9 cellular contexts compared by ENCODE assay signal in the genomic region with DNA sequence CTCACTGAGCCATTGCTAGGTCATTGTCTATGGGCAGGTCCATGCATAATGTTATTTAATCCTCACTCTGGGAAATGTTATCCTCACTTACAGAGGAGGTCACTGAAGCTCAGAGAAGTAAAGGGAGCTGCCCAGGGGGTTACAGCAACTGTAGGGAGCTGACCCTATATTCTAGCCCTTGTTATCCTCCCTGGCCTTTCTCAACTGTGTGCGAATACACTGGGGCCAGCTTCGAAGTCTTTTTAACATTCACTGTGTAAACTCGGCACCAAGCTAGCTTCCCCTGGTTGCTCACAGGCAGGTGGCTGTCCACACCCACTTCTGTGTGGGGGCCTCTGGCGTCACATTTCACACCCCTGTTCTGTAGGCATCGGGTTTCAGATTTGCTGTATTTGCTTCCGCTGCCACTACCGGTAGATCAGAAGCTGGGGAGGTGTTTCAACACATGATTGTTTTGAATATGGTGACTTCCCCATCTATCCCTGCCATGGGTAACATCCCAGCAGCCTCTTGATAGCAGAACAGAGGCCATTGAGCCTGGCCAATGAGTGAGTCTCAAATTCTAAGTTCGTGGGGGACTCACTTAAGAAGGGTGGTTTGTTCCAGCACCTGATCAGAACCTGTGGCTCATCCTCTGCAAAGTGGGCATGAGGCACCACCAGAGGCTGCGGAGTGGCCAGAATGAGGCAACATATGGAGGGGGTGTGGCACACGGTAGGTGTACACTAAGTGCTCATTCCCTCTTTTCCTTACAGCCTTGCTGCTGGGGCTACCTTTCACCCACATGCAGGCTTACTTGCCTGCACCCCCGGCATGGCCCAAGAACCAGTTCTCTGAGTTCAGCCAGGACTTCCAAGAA.
DNase-seq lines count a peak whose midpoint lies in the region; ATAC-seq and TF ChIP-seq lines count a peak whose summit lies in the region.
"Had no signal": no experiment of that assay in that cellular context is flagged by ENCODE, and none has a peak within 500 bp of the region (broad histone marks: within the 10 kb centered on the region; RNA-seq: fewer than 3 reads in every experiment).

No MANE protein-coding gene starts in this region.

- H3K36me3 ChIP-seq in PC-9 (ENCODE audit: low read depth): no peaks in the 10 kb centered on the region
- no peaks in the 10 kb centered on the region for H3K36me3 ChIP-seq in thyroid gland
- H3K36me3 ChIP-seq: thoracic aorta had no signal

- H3K9me2 ChIP-seq in PC-9 (ENCODE audit: insufficient read depth): no peaks in the 10 kb centered on the region

- H3F3A ChIP-seq in PC-9 (ENCODE audit: insufficient read depth, low read depth): peaks cover 30% of the 10 kb centered on the region

- 0 out of 2 replicates have a peak overlapping the region, but pooled peaks have one; percentile 47 for H2AFZ ChIP-seq in PC-9

- DNase-seq in NCI-H1105 treated with DMSO at 0.1 percent for 48 hours (lab: John Stamatoyannopoulos, UW): peak; percentile 1
- DNase-seq in NCI-H1105 (lab: John Stamatoyannopoulos, UW): no peak
- DNase-seq in PC-9: peak; percentile 77 to 87
- DNase-seq in activated naive CD4-positive, alpha-beta T cell (lab: John Stamatoyannopoulos, UW): peak; percentile 36 to 72 (median 56)
- peak; percentile 53 for DNase-seq in myocyte (ENCODE audit: low read depth)
- DNase-seq in thyroid gland: peak; percentile 17 to 34
- DNase-seq in cerebellum (ENCODE audit: low spot score): no peak

- TF ChIP-seq CTCF in PC-9 (conservative IDR thresholded peaks at IDR 0.05): no peak
- no peak for TF ChIP-seq CTCF in thyroid gland (IDR thresholded peaks at IDR 0.05)

- TSS peak; percentile 44 for BruUV-seq in PC-9 (replicated peaks; lab: Mats Ljungman, UMichigan)

- H3K9me3 ChIP-seq in PC-9 (ENCODE audit: insufficient read depth, low read depth) (no peaks in the 10 kb centered on the region), thyroid gland (no peaks in the 10 kb centered on the region)
- H3K9me3 ChIP-seq: thoracic aorta had no signal

- POLR2A ChIA-PET in PC-9 (lab: Charles Lee; ENCODE audit: unreplicated experiment): interaction anchor here (1.1 kb wide), 1 partner anchor 11 kb away, joined by 16 read pairs; no protein-coding TSS in a partner anchor

- TF ChIP-seq POLR2A in thyroid gland (IDR thresholded peaks at IDR 0.05): no peak

- ATAC-seq in HG03097 (IDR thresholded peaks at IDR 0.05; ENCODE audit: low FRiP score, unreplicated experiment): peak; percentile 43

- intact Hi-C loops in PC-9 (cut with micrococcal nuclease; ENCODE audit: unreplicated experiment) (no loop called here), thyroid gland (cut with DNase I) (no loop called here)

- CTCF ChIA-PET in PC-9 (lab: Charles Lee): interaction anchor here (1.1 kb wide), 1 partner anchor 80 kb away, joined by 3 read pairs; no protein-coding TSS in a partner anchor

- peak overlapping the region; percentile 75 for H3K27ac ChIP-seq in PC-9
- peak overlapping the region in 2 of 3 donors; percentile 10 to 30 for H3K27ac ChIP-seq in thyroid gland
- H3K27ac ChIP-seq: thoracic aorta had no signal

- 71 to 75% methylated on average over 11 of the region's 11 CpGs for WGBS in thyroid gland, 2 donors

- H3K4me2 ChIP-seq in PC-9: peak overlapping the region; percentile 65

- no peaks in the 10 kb centered on the region for H4K20me1 ChIP-seq in PC-9 (ENCODE audit: insufficient read depth)

- H3K27me3 ChIP-seq in PC-9 (ENCODE audit: insufficient read depth, low read depth) (no peaks in the 10 kb centered on the region), thyroid gland (no peaks in the 10 kb centered on the region)

- peaks cover 62% of the 10 kb centered on the region for H3K4me1 ChIP-seq in PC-9 (replicated peaks; ENCODE audit: insufficient read depth)
- H3K4me1 ChIP-seq in thyroid gland: peaks cover 13 to 24% of the 10 kb centered on the region in 2 donors

- peak overlapping the region; percentile 21; the same call in 1 of the 2 replicates for H3K4me3 ChIP-seq in PC-9
- H3K4me3 ChIP-seq in thyroid gland (replicated peaks in 1 of 3): no peak overlapping the region
- H3K4me3 ChIP-seq: thoracic aorta had no signal

- H3K79me2 ChIP-seq in PC-9 (ENCODE audit: low read depth): 0 out of 2 replicates have a peak, but pooled peaks cover 19% of the 10 kb centered on the region

Comparison
In these comparisons a context has a peak if more than half of its experiments do, and no peak if none do; other contexts are left out.
1. DNase-seq: peak in NCI-H1105 treated with DMSO at 0.1 percent for 48 hours (single experiment), PC-9 (2 of 2), activated naive CD4-positive, alpha-beta T cell (4 of 4), myocyte (single experiment) and thyroid gland (2 of 2); none in NCI-H1105 (single experiment) and cerebellum (single experiment).